Comparison of ENCODE assay signal across 12 cellular contexts in the genomic region with DNA sequence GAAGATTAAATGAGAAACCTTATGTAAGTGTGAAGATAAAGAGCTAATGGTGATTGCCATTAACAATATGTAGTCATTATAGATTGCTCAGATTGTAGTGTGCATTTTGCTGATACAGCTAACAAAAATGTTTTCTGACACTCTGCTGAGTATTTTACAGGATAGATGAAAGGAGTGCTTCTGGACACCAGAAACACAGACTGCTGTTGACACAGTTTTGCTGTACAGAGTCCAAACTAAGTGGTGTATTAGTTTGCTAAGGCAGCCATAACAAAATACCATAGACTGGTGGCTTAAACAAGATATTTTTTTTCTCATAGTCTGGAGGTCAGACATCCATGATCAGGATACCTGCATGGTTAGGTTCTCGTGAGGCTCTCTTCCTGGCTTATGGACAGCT. TPM values are rescaled to one million over a fixed set of nuclear protein-coding genes. Genes with fewer than 3 reads are reported as not detected.
DNase-seq lines count a peak whose midpoint lies in the region; ATAC-seq, FAIRE-seq and TF ChIP-seq lines count a peak whose summit lies in the region.
"Had no signal": no experiment of that assay in that cellular context is flagged by ENCODE, and none has a peak within 500 bp of the region (broad histone marks: within the 10 kb centered on the region; RNA-seq: fewer than 3 reads in every experiment).

No MANE protein-coding gene starts in this region.

- no peaks in the 10 kb centered on the region for H3K9me3 ChIP-seq in keratinocyte (ENCODE audit: control insufficient read depth, low read depth, low read length)
- H3K9me3 ChIP-seq: SJSA1 had no signal

- H3K9me1 ChIP-seq in keratinocyte (ENCODE audit: control insufficient read depth, extremely low read depth, insufficient read depth, low read length) = no peaks in the 10 kb centered on the region

- H3K27me3 ChIP-seq in ACC112 (ENCODE audit: insufficient read depth, low read length) (no peaks in the 10 kb centered on the region), keratinocyte (ENCODE audit: control insufficient read depth, extremely low read depth, insufficient read depth, low read length) (no peaks in the 10 kb centered on the region)
- H3K27me3 ChIP-seq: SJSA1 had no signal

- peak overlapping the region; percentile 91 for H3K4me3 ChIP-seq in ACC112 (ENCODE audit: low read depth, low read length)
- H3K4me3 ChIP-seq in keratinocyte (ENCODE audit: control insufficient read depth in 2 of 3, extremely low read depth in 1 of 3, insufficient read depth in 2 of 3, low read depth in 1 of 3, low read length in 3 of 3) = no peak overlapping the region

- peak overlapping the region; percentile 93 for H3K4me3 Mint-ChIP-seq in activated CD4-positive, alpha-beta memory T cell treated with anti-CD3 and anti-CD28 coated beads for 36 hours

- no peak overlapping the region for H2AFZ ChIP-seq in ACC112 (ENCODE audit: low read length, unreplicated experiment)
- no peak overlapping the region for H2AFZ ChIP-seq in keratinocyte (ENCODE audit: control insufficient read depth, low read length)

- FAIRE-seq in keratinocyte (lab: Jason Lieb, UNC) = no peak
- FAIRE-seq: D721Med had no signal

- peaks cover 32% of the 10 kb centered on the region for H3K36me3 Mint-ChIP-seq in activated CD4-positive, alpha-beta memory T cell treated with anti-CD3 and anti-CD28 coated beads for 36 hours

- H3K79me2 ChIP-seq in ACC112 (ENCODE audit: control insufficient read depth, insufficient read depth, low read length, unreplicated experiment) = peaks cover 61% of the 10 kb centered on the region
- H3K79me2 ChIP-seq in keratinocyte (ENCODE audit: control insufficient read depth, insufficient read depth, low read length) = peaks cover 62% of the 10 kb centered on the region

- H3K9ac ChIP-seq in keratinocyte (ENCODE audit: control insufficient read depth, extremely low read depth, insufficient read depth, low read length) = no peak overlapping the region

- in situ Hi-C loops in KBM-7 (cut with MboI; ENCODE audit: low pct_unique_long_range_greater_than_20kb, low sequenced_read_pairs) = no loop called here

- CTCF ChIA-PET in activated CD4-positive, alpha-beta memory T cell treated with anti-CD3 and anti-CD28 coated beads for 36 hours (lab: Charles Lee) = interaction anchor here (0.5 to 1.8 kb wide), 7 partner anchors 12 to 462 kb away, joined by 3 to 6 read pairs (median 3); no protein-coding TSS in a partner anchor

- dilution Hi-C loops in keratinocyte (cut with MboI; ENCODE audit: extremely low pct_ligation_motif_present, low sequenced_read_pairs) = loop anchor here (25.0 kb wide), 1 partner anchor 257 kb away; the partner anchor contains the start of gene SMNDC1

- no peaks in the 10 kb centered on the region for H3K9me3 Mint-ChIP-seq in activated CD4-positive, alpha-beta memory T cell treated with anti-CD3 and anti-CD28 coated beads for 36 hours

- peak overlapping the region; percentile 26 for H3K27ac Mint-ChIP-seq in activated CD4-positive, alpha-beta memory T cell treated with anti-CD3 and anti-CD28 coated beads for 36 hours

- peak; percentile 8 for DNase-seq in EH (ENCODE audit: low read depth)
- DNase-seq in activated CD4-positive, alpha-beta memory T cell treated with anti-CD3 and anti-CD28 coated beads for 36 hours = no peak
- DNase-seq in keratinocyte (ENCODE audit: low read depth, low spot score) = no peak
- DNase-seq in NCI-H1694 (lab: John Stamatoyannopoulos, UW) = no peak
- DNase-seq in KBM-7 = no peak
- no peak for DNase-seq in activated gamma-delta T cell treated with Interleukin-2 at 50 U/mL for 16 hours
- DNase-seq: foreskin fibroblast, right cardiac atrium had no signal

- H3K27ac ChIP-seq in ACC112 (ENCODE audit: low read depth, low read length) (no peak overlapping the region), keratinocyte (ENCODE audit: control insufficient read depth, insufficient read depth, low read length) (no peak overlapping the region)

- no peak for ATAC-seq in HG03432 (IDR thresholded peaks at IDR 0.05; ENCODE audit: unreplicated experiment)
- ATAC-seq: right cardiac atrium had no signal

- no peaks in the 10 kb centered on the region for H3K27me3 Mint-ChIP-seq in activated CD4-positive, alpha-beta memory T cell treated with anti-CD3 and anti-CD28 coated beads for 36 hours

- H3K36me3 ChIP-seq in ACC112 (ENCODE audit: insufficient read depth, low read length) (0 out of 2 replicates have a peak, but pooled peaks cover 4% of the 10 kb centered on the region), keratinocyte (ENCODE audit: control insufficient read depth in 2 of 2, extremely low read depth in 1 of 2, insufficient read depth in 2 of 2, low read length in 2 of 2) (peaks cover 3 to 6% of the 10 kb centered on the region in 2 experiments)

- intact Hi-C loops in activated CD4-positive, alpha-beta memory T cell treated with anti-CD3 and anti-CD28 coated beads for 36 hours (cut with micrococcal nuclease) = loop anchor here (5.0 kb wide), 1 partner anchor 303 kb away; the partner anchor contains the start of gene PDCD4

- peak overlapping the region; percentile 31 for H3K4me2 ChIP-seq in keratinocyte (ENCODE audit: control insufficient read depth, extremely low read depth, insufficient read depth, low read depth, low read length)

- H3K4me1 ChIP-seq in ACC112 (ENCODE audit: control insufficient read depth, insufficient read depth, low read length, unreplicated experiment) = peaks cover 17% of the 10 kb centered on the region
- peaks cover 10% of the 10 kb centered on the region for H3K4me1 ChIP-seq in keratinocyte (ENCODE audit: control insufficient read depth, extremely low read depth, insufficient read depth, low read length)

- peaks cover 53% of the 10 kb centered on the region for H3K4me1 Mint-ChIP-seq in activated CD4-positive, alpha-beta memory T cell treated with anti-CD3 and anti-CD28 coated beads for 36 hours (ENCODE audit: low read depth)

- no peaks in the 10 kb centered on the region for H4K20me1 ChIP-seq in keratinocyte (ENCODE audit: control insufficient read depth, extremely low read depth, insufficient read depth, low read length)

- POLR2A ChIA-PET in activated CD4-positive, alpha-beta memory T cell treated with anti-CD3 and anti-CD28 coated beads for 36 hours (lab: Charles Lee) = interaction anchor here (0.7 to 1.5 kb wide), 2 partner anchors 66 to 70 kb away, joined by 5 read pairs; no protein-coding TSS in a partner anchor

- TF ChIP-seq CTCF in keratinocyte (optimal IDR thresholded peaks at IDR 0.05 in 1 of 3, IDR thresholded peaks at IDR 0.05 in 1 of 3, conservative IDR thresholded peaks at IDR 0.05 in 1 of 3; ENCODE audit: extremely low read depth in 1 of 3, insufficient read depth in 2 of 3, low read length in 3 of 3) = no peak

RNA-seq across cellular contexts. Expression of gene SMC3, which starts 2.2 kb away (rescaled TPM):
- 10 to 100 TPM; 89.5 to 92.2 TPM for total RNA-seq in activated CD4-positive, alpha-beta memory T cell treated with anti-CD3 and anti-CD28 coated beads for 36 hours
- 6.2 to 16.3 TPM (median 12.2 TPM) in 3 replicates for polyA plus RNA-seq in keratinocyte
- 76.4 TPM for polyA plus RNA-seq in keratinocyte (2011; ENCODE audit: low read depth)
- 6.2 and 9.8 TPM in 2 replicates for polyA plus RNA-seq in keratinocyte (2011; cell fraction: cytosol; rRNA removed)
- polyA plus RNA-seq in keratinocyte (2011; cell fraction: nucleus; rRNA removed) = 9.5 and 17.2 TPM in 2 replicates
- 15.1 and 21.7 TPM in 2 replicates for polyA plus RNA-seq in keratinocyte (2012; ENCODE audit: low replicate concordance)
- polyA minus RNA-seq in keratinocyte = 1.8 to 8.1 TPM (median 2.2 TPM) in 3 replicates
- 6.1 TPM for polyA minus RNA-seq in keratinocyte (2011; cell fraction: cytosol; rRNA and poly(A)+ RNA removed)
- 4.3 and 7.1 TPM in 2 replicates for polyA minus RNA-seq in keratinocyte (2011; cell fraction: nucleus; rRNA and poly(A)+ RNA removed)
